In genomic region chr11:44871682-44872081, GRCh38 we compare ENCODE assay signal across 7 cellular contexts.
DNase-seq lines count a peak whose midpoint lies in the region; ATAC-seq, FAIRE-seq and TF ChIP-seq lines count a peak whose summit lies in the region.
"Not testable (repeated sequence)": the region's sequence is repeated elsewhere in the genome, so short reads cannot be mapped to it uniquely, and the experiment has no call there.

No MANE protein-coding gene starts in this region.

- in situ Hi-C loops in KBM-7 (cut with MboI; ENCODE audit: low pct_unique_long_range_greater_than_20kb, low sequenced_read_pairs) = not testable (repeated sequence)

- TF ChIP-seq POLR2A in GM18505 (IDR thresholded peaks at IDR 0.05; ENCODE audit: borderline replicate concordance, extremely low read depth, insufficient read depth, insufficient read length) = not testable (repeated sequence)

- DNase-seq in GM19239 (ENCODE audit: insufficient read length, low spot score) = peak; percentile 55
- DNase-seq in KBM-7 = peak; percentile 24
- peak; percentile 51 for DNase-seq in SKM-1 (lab: John Stamatoyannopoulos, UW; ENCODE audit: unreplicated experiment)

- ATAC-seq in GM18505 (IDR thresholded peaks at IDR 0.05; ENCODE audit: unreplicated experiment) (peak; percentile 94), GM21447 (IDR thresholded peaks at IDR 0.05; ENCODE audit: unreplicated experiment) (peak; percentile 95), HG02798 (IDR thresholded peaks at IDR 0.05; ENCODE audit: poor library complexity, unreplicated experiment) (peak; percentile 96), HG03139 (IDR thresholded peaks at IDR 0.05; ENCODE audit: unreplicated experiment) (peak; percentile 81)

- not testable (repeated sequence) for FAIRE-seq in GM19239 (lab: Jason Lieb, UNC)

Comparison
In these comparisons a context has a peak if more than half of its experiments do, and no peak if none do; other contexts are left out.
1. Peak in every context shown above with its lines: DNase-seq and ATAC-seq.